21 cellular contexts compared by ENCODE assay signal in the genomic region with DNA sequence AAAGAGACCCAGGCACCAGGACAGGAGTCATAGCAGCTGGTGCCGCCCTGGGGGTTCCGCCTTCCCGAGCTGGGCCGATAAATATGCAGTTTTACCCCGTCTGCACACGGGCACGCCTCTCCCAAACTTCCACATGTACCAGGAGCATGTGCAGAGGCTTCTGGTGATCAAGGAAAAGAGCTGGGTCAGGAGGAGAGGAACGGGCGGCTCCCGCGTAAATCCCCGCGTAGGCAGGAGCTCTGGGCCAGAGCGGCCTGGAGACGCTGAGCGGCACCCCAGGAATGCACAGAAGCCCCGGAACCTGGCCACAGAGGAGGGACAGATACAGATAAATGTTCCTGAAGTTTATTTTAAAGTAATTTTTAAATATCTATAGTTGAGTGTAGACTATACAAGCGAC. TPM values are rescaled to one million over a fixed set of nuclear protein-coding genes. Genes with fewer than 3 reads are reported as not detected.
A peak's percentile ranks its signal among the peaks of the same experiment; 100 is the strongest.
DNase-seq lines count a peak whose midpoint lies in the region; TF ChIP-seq lines count a peak whose summit lies in the region.
"Had no signal": no experiment of that assay in that cellular context is flagged by ENCODE, and none has a peak within 500 bp of the region (broad histone marks: within the 10 kb centered on the region; RNA-seq: fewer than 3 reads in every experiment).

No MANE protein-coding gene starts in this region.

- H3K4me3 Mint-ChIP-seq in activated naive CD8-positive, alpha-beta T cell treated with anti-CD3 and anti-CD28 coated beads for 36 hours, result no peak overlapping the region
- H3K4me3 Mint-ChIP-seq: CD4-positive, alpha-beta T cell; H9 had no signal

- H3K4me3 ChIP-seq in sigmoid colon, result no peak overlapping the region
- H3K4me3 ChIP-seq: K562, PC-9 had no signal

- intact Hi-C loops in sigmoid colon (cut with DNase I), result no loop called here

- no peak overlapping the region for H3K27ac ChIP-seq in sigmoid colon
- H3K27ac ChIP-seq: PC-9 had no signal

- peak; percentile 16 for DNase-seq in activated effector memory CD4-positive, alpha-beta T cell treated with anti-CD3 and anti-CD28 coated beads, Interleukin-2, amount 50 U/mL, for 16 hours
- DNase-seq in activated effector memory CD4-positive, alpha-beta T cell treated with Interleukin-2 at 50 U/mL for 16 hours, result no peak
- DNase-seq in islet precursor cell (peak; percentile 35), sigmoid colon (peak; percentile 26), KG1 (lab: John Stamatoyannopoulos, UW) (no peak), foreskin melanocyte (no peak)
- no peak for DNase-seq in activated naive CD8-positive, alpha-beta T cell treated with anti-CD3 and anti-CD28 coated beads for 36 hours
- DNase-seq: CD4-positive, alpha-beta T cell; COR-L47; DMS79; H9; NCI-H1092 treated with DMSO at 0.1 percent for 48 hours; NCI-H1436 treated with DMSO at 0.1 percent for 48 hours; NCI-H2029 treated with DMSO at 0.1 percent for 48 hours; NCI-H226; NCI-H510A treated with DMSO at 0.1 percent for 48 hours; NCI-H748 treated with DMSO at 0.1 percent for 48 hours; PC-9; RPMI8226; SHP77 had no signal

- 96 to 98% methylated on average over 18 of the region's 18 CpGs for WGBS in sigmoid colon, 2 donors

- H3K27me3 Mint-ChIP-seq in activated naive CD8-positive, alpha-beta T cell treated with anti-CD3 and anti-CD28 coated beads for 36 hours, result no peaks in the 10 kb centered on the region
- H3K27me3 Mint-ChIP-seq: CD4-positive, alpha-beta T cell had no signal

- H3K9me3 ChIP-seq in sigmoid colon, result no peaks in the 10 kb centered on the region

- no peaks in the 10 kb centered on the region for H3K4me1 ChIP-seq in sigmoid colon

- no peak overlapping the region for H3K27ac Mint-ChIP-seq in activated naive CD8-positive, alpha-beta T cell treated with anti-CD3 and anti-CD28 coated beads for 36 hours
- H3K27ac Mint-ChIP-seq: CD4-positive, alpha-beta T cell had no signal

- TF ChIP-seq CTCF in sigmoid colon (IDR thresholded peaks at IDR 0.05), result no peak

- H3K36me3 ChIP-seq in sigmoid colon, result peaks cover 0 to 22% (median 0%) of the 10 kb centered on the region in 4 donors

- no peak for TF ChIP-seq EP300 in sigmoid colon (IDR thresholded peaks at IDR 0.05)

- no peak for TF ChIP-seq POLR2A in sigmoid colon (IDR thresholded peaks at IDR 0.05)

- peaks cover 23% of the 10 kb centered on the region for H3K36me3 Mint-ChIP-seq in activated naive CD8-positive, alpha-beta T cell treated with anti-CD3 and anti-CD28 coated beads for 36 hours

- no peaks in the 10 kb centered on the region for H3K9me3 Mint-ChIP-seq in activated naive CD8-positive, alpha-beta T cell treated with anti-CD3 and anti-CD28 coated beads for 36 hours
- H3K9me3 Mint-ChIP-seq: CD4-positive, alpha-beta T cell had no signal

- peaks cover 5% of the 10 kb centered on the region for H3K4me1 Mint-ChIP-seq in activated naive CD8-positive, alpha-beta T cell treated with anti-CD3 and anti-CD28 coated beads for 36 hours

- H3K27me3 ChIP-seq in sigmoid colon, result no peaks in the 10 kb centered on the region

RNA-seq across cellular contexts. Expression of a gene that starts 46.6 kb away (rescaled TPM):
- 10 to 100 TPM; 26.8 to 53.6 (median 29.8) TPM for total RNA-seq in sigmoid colon
- polyA plus RNA-seq in sigmoid colon, result 100 to 1,000 TPM in 1 of 3 donors, 10 to 100 TPM in 2; 93.1 to 116 (median 99.6) TPM
- 1 to 10 TPM; 4.7 to 5.9 TPM for total RNA-seq in activated naive CD8-positive, alpha-beta T cell treated with anti-CD3 and anti-CD28 coated beads for 36 hours

Comparison
In these comparisons a context has a peak if more than half of its experiments do, and no peak if none do; other contexts are left out.
1. DNase-seq: peak in activated effector memory CD4-positive, alpha-beta T cell treated with anti-CD3 and anti-CD28 coated beads, Interleukin-2, amount 50 U/mL, for 16 hours (single experiment), islet precursor cell (single experiment) and sigmoid colon (single experiment); none in activated effector memory CD4-positive, alpha-beta T cell treated with Interleukin-2 at 50 U/mL for 16 hours (single experiment), activated naive CD8-positive, alpha-beta T cell treated with anti-CD3 and anti-CD28 coated beads for 36 hours (single experiment), KG1 (single experiment) and foreskin melanocyte (single experiment).
2. RNA of a gene that starts 46.6 kb away (total RNA-seq): 26.8 to 53.6 TPM in sigmoid colon; 4.7 to 5.9 TPM in activated naive CD8-positive, alpha-beta T cell treated with anti-CD3 and anti-CD28 coated beads for 36 hours; every median in the first group is over 4 times any median in the second.